In the genomic region with DNA sequence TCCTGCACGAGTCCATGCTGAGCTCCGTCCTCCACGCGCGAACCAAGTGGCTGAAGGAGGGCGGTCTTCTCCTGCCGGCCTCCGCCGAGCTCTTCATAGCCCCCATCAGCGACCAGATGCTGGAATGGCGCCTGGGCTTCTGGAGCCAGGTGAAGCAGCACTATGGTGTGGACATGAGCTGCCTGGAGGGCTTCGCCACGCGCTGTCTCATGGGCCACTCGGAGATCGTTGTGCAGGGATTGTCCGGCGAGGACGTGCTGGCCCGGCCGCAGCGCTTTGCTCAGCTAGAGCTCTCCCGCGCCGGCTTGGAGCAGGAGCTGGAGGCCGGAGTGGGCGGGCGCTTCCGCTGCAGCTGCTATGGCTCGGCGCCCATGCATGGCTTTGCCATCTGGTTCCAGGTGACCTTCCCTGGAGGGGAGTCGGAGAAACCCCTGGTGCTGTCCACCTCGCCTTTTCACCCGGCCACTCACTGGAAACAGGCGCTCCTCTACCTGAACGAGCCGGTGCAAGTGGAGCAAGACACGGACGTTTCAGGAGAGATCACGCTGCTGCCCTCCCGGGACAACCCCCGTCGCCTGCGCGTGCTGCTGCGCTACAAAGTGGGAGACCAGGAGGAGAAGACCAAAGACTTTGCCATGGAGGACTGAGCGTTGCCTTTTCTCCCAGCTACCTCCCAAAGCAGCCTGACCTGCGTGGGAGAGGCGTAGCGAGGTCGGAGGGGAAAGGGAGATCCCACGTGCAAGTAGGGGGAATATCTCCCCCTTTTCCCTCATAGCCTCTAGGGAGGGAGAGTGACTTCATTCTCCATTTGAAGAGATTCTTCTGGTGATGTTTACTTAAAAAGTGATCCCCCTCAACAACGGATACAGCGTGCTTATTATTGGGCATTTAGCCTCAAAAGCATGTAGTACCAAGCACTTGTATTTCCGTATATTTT, we compare ENCODE assay signal across 8 cellular contexts. TPM values are rescaled to one million over a fixed set of nuclear protein-coding genes. Genes with fewer than 3 reads are reported as not detected.
DNase-seq lines count a peak whose midpoint lies in the region; ATAC-seq and TF ChIP-seq lines count a peak whose summit lies in the region.

No MANE protein-coding gene starts in this region.

- peak; percentile 38 for ATAC-seq in GM18508 (IDR thresholded peaks at IDR 0.05; ENCODE audit: insufficient read depth, unreplicated experiment)
- ATAC-seq in HG02943 (IDR thresholded peaks at IDR 0.05; ENCODE audit: low read depth, unreplicated experiment), result peak; percentile 55

- H3K27ac ChIP-seq in 22Rv1, result peak overlapping the region; percentile 83

- TF ChIP-seq CTCF in 22Rv1 (IDR thresholded peaks at IDR 0.05), result no peak

- peak; percentile 46 for DNase-seq in NCI-H2107 treated with DMSO at 0.1 percent for 48 hours (lab: John Stamatoyannopoulos, UW; ENCODE audit: unreplicated experiment)
- DNase-seq in activated CD4-positive, alpha-beta T cell treated with anti-CD3 and anti-CD28 coated beads, Interleukin-2, amount 50 U/mL, for 1 hour, result peak; percentile 9
- DNase-seq in effector CD4-positive, alpha-beta T cell, result peak; percentile 23
- DNase-seq in lung microvascular endothelial cell (ENCODE audit: low read depth in 2 of 2), result peak; percentile 70 to 78
- peak; percentile 0 for DNase-seq in stimulated activated CD8-positive, alpha-beta memory T cell treated with anti-CD3 and anti-CD28 coated beads, Interleukin-12 subunit alpha, Interleukin-12 subunit beta, amount 100 ng/mL, for 1 hour (ENCODE audit: low read depth)

RNA-seq across cellular contexts. Expression of a gene that starts 1.0 kb away (rescaled TPM):
- 12.0 and 13.7 TPM in 2 replicates for total RNA-seq in lung microvascular endothelial cell

Comparison
In these comparisons a context has a peak if more than half of its experiments do, and no peak if none do; other contexts are left out.
1. Peak in every context shown above with its lines: DNase-seq, ATAC-seq and H3K27ac ChIP-seq.
2. DNase-seq: peak in every context shown above with its lines; median percentile 74 in lung microvascular endothelial cell; 46 in NCI-H2107 treated with DMSO at 0.1 percent for 48 hours; 23 in effector CD4-positive, alpha-beta T cell; 9 in activated CD4-positive, alpha-beta T cell treated with anti-CD3 and anti-CD28 coated beads, Interleukin-2, amount 50 U/mL, for 1 hour; 0 in stimulated activated CD8-positive, alpha-beta memory T cell treated with anti-CD3 and anti-CD28 coated beads, Interleukin-12 subunit alpha, Interleukin-12 subunit beta, amount 100 ng/mL, for 1 hour.